1 cellular context compared by ENCODE assay signal in the genomic region with DNA sequence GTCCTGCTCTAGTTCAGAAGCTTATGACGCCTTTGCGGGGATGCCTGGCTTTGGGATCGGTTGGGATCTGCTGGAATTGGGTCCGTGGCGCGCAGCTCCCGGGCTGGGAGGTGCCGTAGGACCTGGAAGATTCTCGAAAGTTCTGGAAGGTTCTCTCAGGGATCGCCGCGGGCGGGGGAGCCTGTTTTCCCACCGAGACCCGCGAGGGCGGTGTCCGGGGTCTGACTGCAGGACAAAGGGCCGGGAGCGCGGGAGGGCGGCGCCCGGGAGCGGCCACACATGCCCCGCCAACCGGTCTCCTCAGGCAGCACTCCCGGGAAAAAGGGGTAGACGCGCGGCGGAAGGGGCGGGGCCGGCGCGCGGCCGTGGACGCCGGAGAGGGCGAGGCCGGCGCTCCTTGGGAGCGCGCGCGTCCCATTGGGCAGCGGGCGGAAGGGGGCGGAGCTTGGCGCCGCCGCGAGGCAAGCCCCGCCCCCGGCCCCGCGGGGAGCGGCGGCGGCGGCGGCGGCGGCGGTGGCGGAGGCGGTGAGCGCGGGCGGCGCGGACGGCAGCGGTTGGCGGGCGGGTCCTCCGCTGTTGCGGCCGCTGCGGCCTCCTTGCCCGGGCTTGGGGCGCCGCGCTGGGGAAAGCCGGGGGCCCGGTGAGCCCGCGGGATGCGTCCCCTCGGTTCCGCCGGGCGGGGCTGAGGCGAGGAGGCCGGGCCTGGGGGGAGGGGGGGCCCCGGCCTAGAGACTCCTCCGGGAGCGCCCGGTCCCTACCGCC.
TF ChIP-seq lines count a peak whose summit lies in the region.

No MANE protein-coding gene starts in this region.

TF ChIP-seq in HCT116, 20 proteins besides CTCF, POLR2A, EP300 and RAD21 (continued from another document):
- TF ChIP-seq, protein P1, sequence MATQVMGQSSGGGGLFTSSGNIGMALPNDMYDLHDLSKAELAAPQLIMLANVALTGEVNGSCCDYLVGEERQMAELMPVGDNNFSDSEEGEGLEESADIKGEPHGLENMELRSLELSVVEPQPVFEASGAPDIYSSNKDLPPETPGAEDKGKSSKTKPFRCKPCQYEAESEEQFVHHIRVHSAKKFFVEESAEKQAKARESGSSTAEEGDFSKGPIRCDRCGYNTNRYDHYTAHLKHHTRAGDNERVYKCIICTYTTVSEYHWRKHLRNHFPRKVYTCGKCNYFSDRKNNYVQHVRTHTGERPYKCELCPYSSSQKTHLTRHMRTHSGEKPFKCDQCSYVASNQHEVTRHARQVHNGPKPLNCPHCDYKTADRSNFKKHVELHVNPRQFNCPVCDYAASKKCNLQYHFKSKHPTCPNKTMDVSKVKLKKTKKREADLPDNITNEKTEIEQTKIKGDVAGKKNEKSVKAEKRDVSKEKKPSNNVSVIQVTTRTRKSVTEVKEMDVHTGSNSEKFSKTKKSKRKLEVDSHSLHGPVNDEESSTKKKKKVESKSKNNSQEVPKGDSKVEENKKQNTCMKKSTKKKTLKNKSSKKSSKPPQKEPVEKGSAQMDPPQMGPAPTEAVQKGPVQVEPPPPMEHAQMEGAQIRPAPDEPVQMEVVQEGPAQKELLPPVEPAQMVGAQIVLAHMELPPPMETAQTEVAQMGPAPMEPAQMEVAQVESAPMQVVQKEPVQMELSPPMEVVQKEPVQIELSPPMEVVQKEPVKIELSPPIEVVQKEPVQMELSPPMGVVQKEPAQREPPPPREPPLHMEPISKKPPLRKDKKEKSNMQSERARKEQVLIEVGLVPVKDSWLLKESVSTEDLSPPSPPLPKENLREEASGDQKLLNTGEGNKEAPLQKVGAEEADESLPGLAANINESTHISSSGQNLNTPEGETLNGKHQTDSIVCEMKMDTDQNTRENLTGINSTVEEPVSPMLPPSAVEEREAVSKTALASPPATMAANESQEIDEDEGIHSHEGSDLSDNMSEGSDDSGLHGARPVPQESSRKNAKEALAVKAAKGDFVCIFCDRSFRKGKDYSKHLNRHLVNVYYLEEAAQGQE (IDR thresholded peaks at IDR 0.05; ENCODE audit: low read depth): no peak
- TF ChIP-seq TCF7L2 (IDR thresholded peaks at IDR 0.05; ENCODE audit: borderline replicate concordance, extremely low read depth, insufficient read depth, insufficient read length) (no peak), SP1 (IDR thresholded peaks at IDR 0.05; ENCODE audit: low read depth) (no peak; the same call in 1 of the 2 replicates), SRF (IDR thresholded peaks at IDR 0.05; ENCODE audit: low read depth) (no peak), POLR2AphosphoS5 (IDR thresholded peaks at IDR 0.05; ENCODE audit: low read depth, low read length) (peak; percentile 85), ZFX (IDR thresholded peaks at IDR 0.05) (peak; percentile 48; the same call in 1 of the 2 replicates)
- TF ChIP-seq, protein P2, sequence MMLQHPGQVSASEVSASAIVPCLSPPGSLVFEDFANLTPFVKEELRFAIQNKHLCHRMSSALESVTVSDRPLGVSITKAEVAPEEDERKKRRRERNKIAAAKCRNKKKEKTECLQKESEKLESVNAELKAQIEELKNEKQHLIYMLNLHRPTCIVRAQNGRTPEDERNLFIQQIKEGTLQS (IDR thresholded peaks at IDR 0.05): no peak
- TF ChIP-seq, protein P3, sequence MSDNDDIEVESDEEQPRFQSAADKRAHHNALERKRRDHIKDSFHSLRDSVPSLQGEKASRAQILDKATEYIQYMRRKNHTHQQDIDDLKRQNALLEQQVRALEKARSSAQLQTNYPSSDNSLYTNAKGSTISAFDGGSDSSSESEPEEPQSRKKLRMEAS (IDR thresholded peaks at IDR 0.05): peak; percentile 53; the same call in 1 of the 2 replicates
